ENCODE assay signal across 25 cellular contexts in genomic region chr14:64940336-64940910, GRCh38. TPM values are rescaled to one million over a fixed set of nuclear protein-coding genes. Genes with fewer than 3 reads are reported as not detected.
DNase-seq lines count a peak whose midpoint lies in the region; ATAC-seq and TF ChIP-seq lines count a peak whose summit lies in the region.
"Had no signal": no experiment of that assay in that cellular context is flagged by ENCODE, and none has a peak within 500 bp of the region (broad histone marks: within the 10 kb centered on the region; RNA-seq: fewer than 3 reads in every experiment).

No MANE protein-coding gene starts in this region.

- H3K36me3 Mint-ChIP-seq in activated T-cell treated with anti-CD3 and anti-CD28 coated beads, Interleukin-2, amount 50 U/mL, for 24 hours (ENCODE audit: low read depth) = peaks cover 91% of the 10 kb centered on the region
- peaks cover 15% of the 10 kb centered on the region for H3K36me3 Mint-ChIP-seq in nephron progenitor cell (ENCODE audit: low read depth)

- TF ChIP-seq CTCF in colonic mucosa (IDR thresholded peaks at IDR 0.05) (no peak), nephron progenitor cell (IDR thresholded peaks at IDR 0.05) (no peak)

- peak overlapping the region; percentile 36 for H3K4me3 ChIP-seq in colonic mucosa
- H3K4me3 ChIP-seq in Karpas-422 (ENCODE audit: low read length) = no peak overlapping the region
- H3K4me3 ChIP-seq: ascending aorta, heart left ventricle, mucosa of descending colon, thoracic aorta had no signal

- DNase-seq in activated T-cell treated with anti-CD3 and anti-CD28 coated beads, Interleukin-2, amount 50 U/mL, for 24 hours = no peak
- no peak for DNase-seq in activated T-cell treated with anti-CD3 and anti-CD28 coated beads, Interleukin-2, amount 50 U/mL, for 48 hours
- DNase-seq in HT-29 (ENCODE audit: low spot score) (peak; percentile 32), colonic mucosa (no peak), nephron progenitor cell (no peak), Karpas-422 (no peak)
- no peak for DNase-seq in stimulated activated CD4-positive, alpha-beta T cell treated with anti-CD3 and anti-CD28 coated beads, Interleukin-2, amount 100 ng/mL, for 24 hours
- DNase-seq: activated gamma-delta T cell; CD8-positive, alpha-beta memory T cell; heart left ventricle; immature natural killer cell; NCI-H774; occipital lobe; retina; stimulated activated CD4-positive, alpha-beta T cell treated with anti-CD3 and anti-CD28 coated beads, Interleukin-15, amount 100 ng/mL, for 24 hours; T-helper 9 cell had no signal

- intact Hi-C loops in colonic mucosa (cut with DNase I) = no loop called here

- H3K9me2 ChIP-seq in Karpas-422 (replicated peaks; ENCODE audit: insufficient read depth, low read length) = no peaks in the 10 kb centered on the region

- H3K27me3 ChIP-seq in colonic mucosa (no peaks in the 10 kb centered on the region), Karpas-422 (ENCODE audit: low read length) (no peaks in the 10 kb centered on the region)
- H3K27me3 ChIP-seq: ascending aorta, heart left ventricle, Peyer's patch had no signal

- no peak overlapping the region for H3K4me3 Mint-ChIP-seq in activated T-cell treated with anti-CD3 and anti-CD28 coated beads, Interleukin-2, amount 50 U/mL, for 24 hours
- H3K4me3 Mint-ChIP-seq in nephron progenitor cell = no peak overlapping the region
- H3K4me3 Mint-ChIP-seq: activated CD8-positive, alpha-beta memory T cell treated with anti-CD3 and anti-CD28 coated beads, Interleukin-2, amount 10 ng/mL, durations not matched to agents 7 days and 5 days; CD8-positive, alpha-beta memory T cell; immature natural killer cell; stimulated activated memory B cell treated with anti-CD40 and anti-IgM and Interleukin-4, amounts not matched to agents 10 μg/mL and 1 μg/mL and 100 μg/mL, for 72 hours had no signal

- peak overlapping the region in 1 of 2 donors; percentile 71 for H3K9ac ChIP-seq in colonic mucosa (ENCODE audit: low read depth in 2 of 2, low read length in 2 of 2)
- H3K9ac ChIP-seq in Karpas-422 (ENCODE audit: low read length) = no peak overlapping the region
- H3K9ac ChIP-seq: KMS-11 had no signal

- no peak overlapping the region for H3K4me2 ChIP-seq in Karpas-422 (ENCODE audit: low read depth, low read length, poor library complexity, severe bottlenecking)
- H3K4me2 ChIP-seq: KMS-11 had no signal

- H3K36me3 ChIP-seq in colonic mucosa = no peaks in the 10 kb centered on the region
- peaks cover 21% of the 10 kb centered on the region; the same call in 1 of the 2 replicates for H3K36me3 ChIP-seq in Karpas-422 (ENCODE audit: insufficient read depth, low read length)

- H3K4me1 ChIP-seq in colonic mucosa (peaks cover 8% of the 10 kb centered on the region), Karpas-422 (ENCODE audit: low read length) (no peaks in the 10 kb centered on the region)

- H2AFZ ChIP-seq in Karpas-422 (ENCODE audit: low read length) = no peak overlapping the region

- no peaks in the 10 kb centered on the region for H3K27me3 Mint-ChIP-seq in activated T-cell treated with anti-CD3 and anti-CD28 coated beads, Interleukin-2, amount 50 U/mL, for 24 hours
- H3K27me3 Mint-ChIP-seq in nephron progenitor cell (ENCODE audit: low read depth, poor library complexity) = peaks cover 4% of the 10 kb centered on the region
- H3K27me3 Mint-ChIP-seq: activated CD8-positive, alpha-beta memory T cell treated with anti-CD3 and anti-CD28 coated beads, Interleukin-2, amount 10 ng/mL, durations not matched to agents 7 days and 5 days; CD8-positive, alpha-beta memory T cell; stimulated activated memory B cell treated with anti-CD40 and anti-IgM and Interleukin-4, amounts not matched to agents 10 μg/mL and 1 μg/mL and 100 μg/mL, for 72 hours had no signal

- no peaks in the 10 kb centered on the region for H3K9me3 Mint-ChIP-seq in activated T-cell treated with anti-CD3 and anti-CD28 coated beads, Interleukin-2, amount 50 U/mL, for 24 hours
- H3K9me3 Mint-ChIP-seq in nephron progenitor cell = no peaks in the 10 kb centered on the region
- H3K9me3 Mint-ChIP-seq: CD8-positive, alpha-beta memory T cell; immature natural killer cell; stimulated activated memory B cell treated with anti-CD40 and anti-IgM and Interleukin-4, amounts not matched to agents 10 μg/mL and 1 μg/mL and 100 μg/mL, for 72 hours had no signal

- H3K27ac Mint-ChIP-seq in activated T-cell treated with anti-CD3 and anti-CD28 coated beads, Interleukin-2, amount 50 U/mL, for 24 hours = peak overlapping the region; percentile 73
- peak overlapping the region; percentile 17 for H3K27ac Mint-ChIP-seq in nephron progenitor cell
- H3K27ac Mint-ChIP-seq: activated CD8-positive, alpha-beta memory T cell treated with anti-CD3 and anti-CD28 coated beads, Interleukin-2, amount 10 ng/mL, durations not matched to agents 7 days and 5 days; stimulated activated memory B cell treated with anti-CD40 and anti-IgM and Interleukin-4, amounts not matched to agents 10 μg/mL and 1 μg/mL and 100 μg/mL, for 72 hours had no signal

- peaks cover 64% of the 10 kb centered on the region for H3K4me1 Mint-ChIP-seq in activated T-cell treated with anti-CD3 and anti-CD28 coated beads, Interleukin-2, amount 50 U/mL, for 24 hours (ENCODE audit: low read depth)
- H3K4me1 Mint-ChIP-seq in nephron progenitor cell = peaks cover 28% of the 10 kb centered on the region

- H4K20me1 ChIP-seq in Karpas-422 (ENCODE audit: insufficient read depth, low read depth, low read length) = no peaks in the 10 kb centered on the region

- H3K9me3 ChIP-seq in colonic mucosa (no peaks in the 10 kb centered on the region), Karpas-422 (ENCODE audit: low read length) (no peaks in the 10 kb centered on the region)
- H3K9me3 ChIP-seq: ascending aorta, heart left ventricle, mucosa of descending colon, Peyer's patch, thoracic aorta had no signal

- H3K79me2 ChIP-seq in Karpas-422 (ENCODE audit: low read length) = peaks cover 29% of the 10 kb centered on the region; the same call in 1 of the 2 replicates

- H3K27ac ChIP-seq in colonic mucosa (peak overlapping the region; percentile 80), Karpas-422 (ENCODE audit: low read length) (no peak overlapping the region)
- H3K27ac ChIP-seq: ascending aorta, heart left ventricle, KMS-11, thoracic aorta had no signal

- no peak for ATAC-seq in GM21515 (IDR thresholded peaks at IDR 0.05; ENCODE audit: unreplicated experiment)
- ATAC-seq: activated CD8-positive, alpha-beta memory T cell treated with anti-CD3 and anti-CD28 coated beads, Interleukin-2, amount 10 ng/mL, durations not matched to agents 7 days and 5 days; heart left ventricle; mucosa of descending colon had no signal

RNA-seq across cellular contexts. Expression of gene GPX2, which starts 2.1 kb away (rescaled TPM):
- total RNA-seq in HT-29 (2014; rRNA removed; shearing (Covaris generic)) = 1,024 and 1,115 TPM in 2 replicates
- 100 to 1,000 TPM; 489 to 682 TPM for total RNA-seq in colonic mucosa
- not detected in 2 replicates for total RNA-seq in Karpas-422 (2014; rRNA removed; shearing (Covaris generic); ENCODE audit: low replicate concordance)
- total RNA-seq: activated CD8-positive, alpha-beta memory T cell treated with anti-CD3 and anti-CD28 coated beads, Interleukin-2, amount 10 ng/mL, durations not matched to agents 7 days and 5 days; ascending aorta; CD8-positive, alpha-beta memory T cell; cerebellum; heart left ventricle; occipital lobe had no signal

RNA-seq across cellular contexts. Expression of gene CHURC1, which starts 26.2 kb away (rescaled TPM):
- 13.9 TPM in 2 replicates for total RNA-seq in HT-29 (2014; rRNA removed; shearing (Covaris generic))
- 10 to 100 TPM; 46.5 to 57.7 TPM for total RNA-seq in colonic mucosa
- total RNA-seq in Karpas-422 (2014; rRNA removed; shearing (Covaris generic); ENCODE audit: low replicate concordance) = 84.9 and 136 TPM in 2 replicates

RNA-seq across cellular contexts. Expression of gene RAB15, which starts 31.7 kb away (rescaled TPM):
- 33.2 and 39.3 TPM in 2 replicates for total RNA-seq in HT-29 (2014; rRNA removed; shearing (Covaris generic))
- 10 to 100 TPM; 33.3 to 43.8 TPM for total RNA-seq in colonic mucosa
- 0.83 and 1.2 TPM in 2 replicates for total RNA-seq in Karpas-422 (2014; rRNA removed; shearing (Covaris generic); ENCODE audit: low replicate concordance)

RNA-seq across cellular contexts. Expression of gene FNTB, which starts 46.3 kb away (rescaled TPM):
- total RNA-seq in HT-29 (2014; rRNA removed; shearing (Covaris generic)) = 8.2 and 8.9 TPM in 2 replicates
- 10 to 100 TPM; 12.1 to 20.7 TPM for total RNA-seq in colonic mucosa
- 15.2 and 16.0 TPM in 2 replicates for total RNA-seq in Karpas-422 (2014; rRNA removed; shearing (Covaris generic); ENCODE audit: low replicate concordance)

Comparison
In these comparisons a context has a peak if more than half of its experiments do, and no peak if none do; other contexts are left out.
1. RNA of gene GPX2, which starts 2.1 kb away (total RNA-seq): 1,024 to 1,115 TPM in HT-29 and 489 to 682 TPM in colonic mucosa; not detected in Karpas-422; every median in the first group is over 100 times any median in the second.
2. RNA of gene RAB15, which starts 31.7 kb away (total RNA-seq): 33.3 to 43.8 TPM in colonic mucosa and 33.2 to 39.3 TPM in HT-29; 0.83 to 1.2 TPM in Karpas-422; every median in the first group is over 10 times any median in the second.